Comparison of ENCODE assay signal across 27 cellular contexts in genomic region chr6:113370508-113370907, GRCh38.
"Had no signal": no experiment of that assay in that cellular context is flagged by ENCODE, and none has a peak within 500 bp of the region (broad histone marks: within the 10 kb centered on the region; RNA-seq: fewer than 3 reads in every experiment).

No MANE protein-coding gene starts in this region.

- H3K36me3 Mint-ChIP-seq: activated naive CD4-positive, alpha-beta T cell treated with anti-CD3 and anti-CD28 coated beads, Interleukin-2, amount 50 U/mL, for 72 hours; brain; T-cell had no signal

- DNase-seq: activated CD4-positive, alpha-beta T cell treated with anti-CD3 and anti-CD28 coated beads for 36 hours; activated CD8-positive, alpha-beta memory T cell treated with anti-CD3 and anti-CD28 coated beads, Interleukin-2, amount 50 U/mL, for 4 hours; activated CD8-positive, alpha-beta T cell treated with anti-CD3 and anti-CD28 coated beads for 36 hours; activated naive CD8-positive, alpha-beta T cell treated with anti-CD3 and anti-CD28 coated beads, Interleukin-2, amount 50 U/mL, for 24 hours; activated T-cell treated with anti-CD3 and anti-CD28 coated beads, Interleukin-2, amount 50 U/mL, for 72 hours; amygdala; Karpas-422; MM.1S; NCI-H1105; NCI-H1436 treated with DMSO at 0.1 percent for 48 hours; NCI-H187 treated with DMSO at 0.1 percent for 48 hours; NCI-H2081 treated with DMSO at 0.1 percent for 48 hours; NCI-H446; NCI-H524; Peyer's patch; SHP77; T-cell; T-helper 2 cell; T1000 had no signal

- H3K4me3 ChIP-seq: K562, Peyer's patch, SJSA1 had no signal

- H3K36me3 ChIP-seq: Peyer's patch, SJSA1 had no signal

- H3K27ac ChIP-seq: Peyer's patch, SJSA1, VCaP had no signal

- FAIRE-seq: astrocyte, K562 had no signal

- H3K9me3 ChIP-seq: Peyer's patch, SJSA1 had no signal

- H3K27me3 ChIP-seq: Peyer's patch, SJSA1 had no signal

- H3K4me1 ChIP-seq: Peyer's patch had no signal

- H3K4me3 Mint-ChIP-seq: activated CD4-positive, alpha-beta T cell treated with anti-CD3 and anti-CD28 coated beads for 36 hours; activated CD8-positive, alpha-beta T cell treated with anti-CD3 and anti-CD28 coated beads for 36 hours; activated naive CD8-positive, alpha-beta T cell treated with anti-CD3 and anti-CD28 coated beads, Interleukin-2, amount 50 U/mL, for 24 hours; activated T-cell treated with anti-CD3 and anti-CD28 coated beads, Interleukin-2, amount 50 U/mL, for 72 hours; brain; central memory CD8-positive, alpha-beta T cell; T-cell had no signal

- H3K27ac Mint-ChIP-seq: activated CD4-positive, alpha-beta T cell treated with anti-CD3 and anti-CD28 coated beads for 36 hours; activated CD8-positive, alpha-beta T cell treated with anti-CD3 and anti-CD28 coated beads for 36 hours; activated naive CD4-positive, alpha-beta T cell treated with anti-CD3 and anti-CD28 coated beads, Interleukin-2, amount 50 U/mL, for 72 hours; activated naive CD8-positive, alpha-beta T cell treated with anti-CD3 and anti-CD28 coated beads, Interleukin-2, amount 50 U/mL, for 24 hours; activated T-cell treated with anti-CD3 and anti-CD28 coated beads, Interleukin-2, amount 50 U/mL, for 72 hours; activated T-helper 2 cell treated with anti-CD3 and anti-CD28 coated beads, Interferon-gamma antibody, Interleukin-2, Interleukin-4, amounts not matched to agents 10 μg/mL and 5 μg/mL and 100 μg/mL, durations not matched to agents 14 hours and 24 hours and 36 hours; brain; T-cell had no signal

- H3K27me3 Mint-ChIP-seq: activated CD4-positive, alpha-beta T cell treated with anti-CD3 and anti-CD28 coated beads for 36 hours; activated CD8-positive, alpha-beta T cell treated with anti-CD3 and anti-CD28 coated beads for 36 hours; brain; central memory CD8-positive, alpha-beta T cell; T-cell had no signal

- H3K4me1 Mint-ChIP-seq: activated CD4-positive, alpha-beta T cell treated with anti-CD3 and anti-CD28 coated beads for 36 hours; activated naive CD8-positive, alpha-beta T cell treated with anti-CD3 and anti-CD28 coated beads, Interleukin-2, amount 50 U/mL, for 24 hours; brain; central memory CD8-positive, alpha-beta T cell; T-cell had no signal

- H3K9me3 Mint-ChIP-seq: activated CD8-positive, alpha-beta T cell treated with anti-CD3 and anti-CD28 coated beads for 36 hours; activated naive CD8-positive, alpha-beta T cell treated with anti-CD3 and anti-CD28 coated beads, Interleukin-2, amount 50 U/mL, for 24 hours; activated T-helper 2 cell treated with anti-CD3 and anti-CD28 coated beads, Interferon-gamma antibody, Interleukin-2, Interleukin-4, amounts not matched to agents 10 μg/mL and 5 μg/mL and 100 μg/mL, durations not matched to agents 14 hours and 24 hours and 36 hours; brain; T-cell had no signal
